9 cellular contexts compared by ENCODE assay signal in genomic region chr15:39784125-39784524, GRCh38. TPM values are rescaled to one million over a fixed set of nuclear protein-coding genes. Genes with fewer than 3 reads are reported as not detected.
DNase-seq lines count a peak whose midpoint lies in the region; ATAC-seq, FAIRE-seq and TF ChIP-seq lines count a peak whose summit lies in the region.
"Had no signal": no experiment of that assay in that cellular context is flagged by ENCODE, and none has a peak within 500 bp of the region (broad histone marks: within the 10 kb centered on the region; RNA-seq: fewer than 3 reads in every experiment).

No MANE protein-coding gene starts in this region.

- H3K9me3 Mint-ChIP-seq in activated T-helper 17 cell treated with anti-CD3 and anti-CD28 coated beads, Interleukin-2, amount 50 U/mL, for 72 hours: no peaks in the 10 kb centered on the region

- H3K9me3 ChIP-seq in A673 (ENCODE audit: low read depth, low read length, poor library complexity, severe bottlenecking) (peaks cover 5% of the 10 kb centered on the region), small intestine (ENCODE audit: control insufficient read depth, low read depth) (no peaks in the 10 kb centered on the region)

- no peaks in the 10 kb centered on the region for H3K36me3 Mint-ChIP-seq in activated T-helper 17 cell treated with anti-CD3 and anti-CD28 coated beads, Interleukin-2, amount 50 U/mL, for 72 hours (ENCODE audit: low read depth)

- H3K27ac ChIP-seq in A673 (ENCODE audit: low read depth, low read length, poor library complexity, severe bottlenecking): no peak overlapping the region
- H3K27ac ChIP-seq in small intestine (ENCODE audit: low read depth in 1 of 2, low read length in 1 of 2): peak overlapping the region in 1 of 2 donors; percentile 28

- WGBS in small intestine, 3 donors: 52 to 61% (median 53%) methylated on average over 4 of the region's 4 CpGs

- H3K4me3 Mint-ChIP-seq in activated T-helper 17 cell treated with anti-CD3 and anti-CD28 coated beads, Interleukin-2, amount 50 U/mL, for 72 hours: peak overlapping the region; percentile 82

- H3K27ac Mint-ChIP-seq in activated T-helper 17 cell treated with anti-CD3 and anti-CD28 coated beads, Interleukin-2, amount 50 U/mL, for 72 hours: peak overlapping the region; percentile 75

- intact Hi-C loops in A673 (cut with micrococcal nuclease; ENCODE audit: unreplicated experiment): no loop called here

- no peaks in the 10 kb centered on the region for H3K27me3 Mint-ChIP-seq in activated T-helper 17 cell treated with anti-CD3 and anti-CD28 coated beads, Interleukin-2, amount 50 U/mL, for 72 hours

- H3K27me3 ChIP-seq in A673 (replicated peaks; ENCODE audit: insufficient read depth, low read depth, low read length, poor library complexity) (no peaks in the 10 kb centered on the region), small intestine (ENCODE audit: control insufficient read depth in 2 of 2, insufficient read depth in 2 of 2, low read length in 2 of 2) (no peaks in the 10 kb centered on the region)

- POLR2A ChIA-PET in A673 (lab: Charles Lee; ENCODE audit: low non-redundant PET): no interaction called here

- H3K4me1 ChIP-seq in A673 (ENCODE audit: insufficient read depth, low read length, poor library complexity, severe bottlenecking) (peaks cover 14% of the 10 kb centered on the region), small intestine (ENCODE audit: control insufficient read depth in 2 of 2, insufficient read depth in 1 of 2, low read depth in 1 of 2, low read length in 1 of 2) (peaks cover 3% of the 10 kb centered on the region in 2 donors)

- CTCF ChIA-PET in A673 (lab: Charles Lee): no interaction called here

- H3K4me3 ChIP-seq in A673 (ENCODE audit: low read depth, low read length, poor library complexity, severe bottlenecking): peak overlapping the region; percentile 72
- no peak overlapping the region for H3K4me3 ChIP-seq in small intestine (ENCODE audit: low read depth in 1 of 2, low read length in 2 of 2)

- peaks cover 26% of the 10 kb centered on the region for H3K4me1 Mint-ChIP-seq in activated T-helper 17 cell treated with anti-CD3 and anti-CD28 coated beads, Interleukin-2, amount 50 U/mL, for 72 hours

- FAIRE-seq in GM18507 (lab: Jason Lieb, UNC): peak; percentile 18
- FAIRE-seq in small intestine (lab: Jason Lieb, UNC): no peak

- DNase-seq in A673 (ENCODE audit: low spot score): no peak
- no peak for DNase-seq in GM18507 (ENCODE audit: extremely low spot score, insufficient read length, low read depth)
- peak; percentile 66 for DNase-seq in iris pigment epithelial cell (ENCODE audit: low read depth)
- no peak for DNase-seq in NCI-H2227 treated with DMSO at 0.1 percent for 48 hours (lab: John Stamatoyannopoulos, UW)
- no peak for DNase-seq in small intestine
- no peak for DNase-seq in activated naive CD4-positive, alpha-beta T cell treated with anti-CD3 and anti-CD28 coated beads, Interleukin-2, amount 50 U/mL, for 16 hours
- DNase-seq: NCI-H2107 had no signal

- no TSS peak for BruUV-seq in A673 (replicated peaks; lab: Mats Ljungman, UMichigan)

- no peaks in the 10 kb centered on the region for H3K36me3 ChIP-seq in A673 (ENCODE audit: insufficient read depth, low read length, poor library complexity, severe bottlenecking)
- H3K36me3 ChIP-seq in small intestine (ENCODE audit: control insufficient read depth in 2 of 2, insufficient read depth in 2 of 2, low read length in 2 of 2): no peaks in the 10 kb centered on the region

- no peak for ATAC-seq in activated T-helper 17 cell treated with anti-CD3 and anti-CD28 coated beads, Interleukin-2, amount 50 U/mL, for 72 hours (replicated peaks)
- no peak for ATAC-seq in HG03108 (IDR thresholded peaks at IDR 0.05; ENCODE audit: unreplicated experiment)

- TF ChIP-seq CTCF in A673 (conservative IDR thresholded peaks at IDR 0.05; ENCODE audit: low read depth, low read length): no peak

RNA-seq across cellular contexts. Expression of gene FSIP1, which starts 1.5 kb away (rescaled TPM):
- 0.37 and 0.70 TPM in 2 replicates for total RNA-seq in A673 (2021)
- under 1 TPM; 0.32 to 0.34 TPM for total RNA-seq in activated T-helper 17 cell treated with anti-CD3 and anti-CD28 coated beads, Interleukin-2, amount 50 U/mL, for 72 hours
- under 1 TPM in 1 of 3 donors, not detected in 2; 0.12 TPM for polyA plus RNA-seq in small intestine
